ENCODE assay signal across 13 cellular contexts in the genomic region with DNA sequence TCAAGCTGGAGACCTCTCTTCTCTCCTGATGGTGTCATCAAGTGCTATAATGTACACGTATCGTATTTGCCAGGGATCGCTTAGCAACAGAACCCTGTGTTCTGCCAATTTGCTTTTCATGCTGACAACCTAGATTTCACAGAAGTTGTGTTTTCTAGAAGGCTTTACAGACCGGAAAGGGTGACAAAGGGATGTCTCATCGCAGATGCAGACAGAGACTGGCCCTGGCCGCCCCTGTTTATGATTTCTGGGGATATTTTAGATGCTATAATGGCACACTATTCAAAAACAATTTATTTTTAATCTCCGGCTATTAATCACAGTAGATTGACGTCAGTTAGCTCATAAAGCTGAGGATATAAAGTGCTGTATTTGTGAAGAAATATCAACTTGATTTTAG.
DNase-seq lines count a peak whose midpoint lies in the region; ATAC-seq and TF ChIP-seq lines count a peak whose summit lies in the region.
"Had no signal": no experiment of that assay in that cellular context is flagged by ENCODE, and none has a peak within 500 bp of the region (broad histone marks: within the 10 kb centered on the region; RNA-seq: fewer than 3 reads in every experiment).

No MANE protein-coding gene starts in this region.

- no peak for ATAC-seq in GM19397 (IDR thresholded peaks at IDR 0.05; ENCODE audit: unreplicated experiment)
- no peak for ATAC-seq in GM21737 (IDR thresholded peaks at IDR 0.05; ENCODE audit: unreplicated experiment)
- ATAC-seq: left ventricle myocardium superior had no signal

- H3K4me1 Mint-ChIP-seq in CD14-positive monocyte: no peaks in the 10 kb centered on the region
- H3K4me1 Mint-ChIP-seq in Calu3 (ENCODE audit: low read depth, unreplicated experiment): no peaks in the 10 kb centered on the region
- H3K4me1 Mint-ChIP-seq: activated CD4-positive, alpha-beta memory T cell treated with anti-CD3 and anti-CD28 coated beads, Interleukin-2, amount 10 ng/mL, durations not matched to agents 7 days and 5 days; IgD-negative memory B cell had no signal

- intact Hi-C loops in CD14-positive monocyte (cut with micrococcal nuclease) (no loop called here), Calu3 (cut with micrococcal nuclease; ENCODE audit: unreplicated experiment) (no loop called here)

- no peak overlapping the region for H3K4me3 ChIP-seq in MG63
- no peak overlapping the region for H3K4me3 ChIP-seq in astrocyte of the cerebellum (ENCODE audit: low read depth, low read length)

- no TSS peak for BruUV-seq in Calu3 (replicated peaks; lab: Mats Ljungman, UMichigan)

- H3K4me3 Mint-ChIP-seq in CD14-positive monocyte (no peak overlapping the region), Calu3 (ENCODE audit: low read depth, unreplicated experiment) (no peak overlapping the region)
- H3K4me3 Mint-ChIP-seq: activated CD4-positive, alpha-beta memory T cell treated with anti-CD3 and anti-CD28 coated beads, Interleukin-2, amount 10 ng/mL, durations not matched to agents 7 days and 5 days; CD4-positive, alpha-beta T cell; IgD-negative memory B cell had no signal

- H3K27me3 ChIP-seq in MG63: no peaks in the 10 kb centered on the region

- H3K36me3 ChIP-seq in MG63: no peaks in the 10 kb centered on the region

- TF ChIP-seq CTCF in astrocyte of the cerebellum (IDR thresholded peaks at IDR 0.05; ENCODE audit: low read depth, low read length, missing control alignments): no peak
- no peak for TF ChIP-seq CTCF in CD14-positive monocyte (IDR thresholded peaks at IDR 0.05)
- no peak for TF ChIP-seq CTCF in Calu3 (IDR thresholded peaks at IDR 0.05; ENCODE audit: unreplicated experiment)

- H3K9me3 Mint-ChIP-seq in CD14-positive monocyte: peaks cover 0 to 2% (median 0%) of the 10 kb centered on the region in 7 donors
- H3K9me3 Mint-ChIP-seq in Calu3 (ENCODE audit: low read depth, unreplicated experiment): no peaks in the 10 kb centered on the region
- H3K9me3 Mint-ChIP-seq: activated CD4-positive, alpha-beta memory T cell treated with anti-CD3 and anti-CD28 coated beads, Interleukin-2, amount 10 ng/mL, durations not matched to agents 7 days and 5 days; CD4-positive, alpha-beta T cell; IgD-negative memory B cell had no signal

- H3K9me3 ChIP-seq in MG63: no peaks in the 10 kb centered on the region

- H3K36me3 Mint-ChIP-seq in CD14-positive monocyte (no peaks in the 10 kb centered on the region), Calu3 (ENCODE audit: insufficient read depth, unreplicated experiment) (no peaks in the 10 kb centered on the region)
- H3K36me3 Mint-ChIP-seq: IgD-negative memory B cell had no signal

- CTCF ChIA-PET in Calu3 (lab: Charles Lee): no interaction called here

- H3K27ac Mint-ChIP-seq in CD14-positive monocyte (peak overlapping the region in 1 of 7 donors; percentile 24), Calu3 (ENCODE audit: unreplicated experiment) (no peak overlapping the region)
- H3K27ac Mint-ChIP-seq: activated CD4-positive, alpha-beta memory T cell treated with anti-CD3 and anti-CD28 coated beads, Interleukin-2, amount 10 ng/mL, durations not matched to agents 7 days and 5 days; CD4-positive, alpha-beta T cell had no signal

- in situ Hi-C loops in astrocyte of the cerebellum (cut with HindIII; ENCODE audit: low sequenced_read_pairs): no loop called here

- H3K27me3 Mint-ChIP-seq in CD14-positive monocyte (ENCODE audit: low read depth in 3 of 3): peaks cover 2 to 10% (median 6%) of the 10 kb centered on the region in 3 donors
- no peaks in the 10 kb centered on the region for H3K27me3 Mint-ChIP-seq in Calu3 (ENCODE audit: unreplicated experiment)
- H3K27me3 Mint-ChIP-seq: activated CD4-positive, alpha-beta memory T cell treated with anti-CD3 and anti-CD28 coated beads, Interleukin-2, amount 10 ng/mL, durations not matched to agents 7 days and 5 days; IgD-negative memory B cell had no signal

- DNase-seq in AG20443 (ENCODE audit: low spot score) (peak; percentile 68), MG63 (peak; percentile 58), astrocyte of the cerebellum (ENCODE audit: low read depth) (peak; percentile 50), left kidney (ENCODE audit: low read depth, low spot score) (peak; percentile 54), CD14-positive monocyte (ENCODE audit: low spot score) (no peak), Calu3 (no peak)
- DNase-seq: activated CD4-positive, alpha-beta memory T cell treated with anti-CD3 and anti-CD28 coated beads, Interleukin-2, amount 10 ng/mL, durations not matched to agents 7 days and 5 days; CD4-positive, alpha-beta T cell; left ventricle myocardium superior; NCI-H510A treated with DMSO at 0.1 percent for 48 hours had no signal

Comparison
In these comparisons a context has a peak if more than half of its experiments do, and no peak if none do; other contexts are left out.
1. DNase-seq: peak in AG20443 (single experiment), MG63 (single experiment), astrocyte of the cerebellum (single experiment) and left kidney (single experiment); none in CD14-positive monocyte (single experiment) and Calu3 (single experiment).